13 cellular contexts compared by ENCODE assay signal in the genomic region with DNA sequence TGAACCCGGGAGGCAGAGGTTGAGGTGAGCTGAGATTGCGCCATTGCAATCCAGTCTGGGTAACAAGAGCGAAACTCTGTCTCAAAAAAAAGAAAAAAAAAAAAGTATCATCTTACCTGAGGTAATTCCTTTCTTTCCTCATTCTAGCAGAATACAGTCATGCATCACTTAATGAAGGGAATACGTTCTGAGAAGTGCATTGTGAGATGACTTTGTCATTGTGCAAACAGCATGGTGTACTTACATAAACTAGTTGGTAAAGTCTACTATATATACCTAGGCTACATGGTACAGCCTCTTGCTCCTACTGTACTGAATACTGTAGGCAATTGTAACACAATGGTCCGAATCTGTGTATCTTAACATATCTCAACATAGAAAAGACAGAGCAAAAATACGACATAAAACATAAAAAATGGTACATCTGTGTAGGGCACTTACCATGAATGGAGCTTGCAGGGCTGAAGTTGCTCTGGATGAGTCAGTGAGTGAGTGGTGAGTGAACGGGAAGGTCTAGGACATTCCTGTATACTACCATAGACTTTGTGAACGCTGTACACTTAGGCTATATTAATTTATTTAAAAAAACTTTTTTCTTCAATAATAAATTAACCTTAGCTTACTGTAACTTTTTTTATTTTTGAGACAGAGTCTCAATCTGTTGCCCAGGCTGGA.
"Had no signal": no experiment of that assay in that cellular context is flagged by ENCODE, and none has a peak within 500 bp of the region (broad histone marks: within the 10 kb centered on the region; RNA-seq: fewer than 3 reads in every experiment).

No MANE protein-coding gene starts in this region.

- H3K9me3 ChIP-seq: gastrocnemius medialis, heart right ventricle, lower lobe of right lung, pancreas, thyroid gland, uterus had no signal

- H3K4me3 ChIP-seq: gastrocnemius medialis, heart right ventricle, lower lobe of right lung, pancreas, thyroid gland, uterus had no signal

- H3K36me3 ChIP-seq: gastrocnemius medialis, heart right ventricle, lower lobe of right lung, pancreas, thyroid gland, uterus had no signal

- H3K27me3 ChIP-seq: gastrocnemius medialis, pancreas, thyroid gland, uterus had no signal

- ATAC-seq: gastrocnemius medialis, heart right ventricle, pancreas, WTC11 had no signal

- H3K4me1 ChIP-seq: gastrocnemius medialis, heart right ventricle, lower lobe of right lung, pancreas, thyroid gland, uterus had no signal

- H3K27ac ChIP-seq: gastrocnemius medialis, heart right ventricle, lower lobe of right lung, pancreas, thyroid gland, uterus had no signal

- DNase-seq: activated CD4-positive, alpha-beta T cell treated with anti-CD3 and anti-CD28 coated beads for 48 hours; activated CD8-positive, alpha-beta memory T cell treated with anti-CD3 and anti-CD28 coated beads for 24 hours; activated T-cell treated with anti-CD3 and anti-CD28 coated beads for 4 hours; amygdala; gastrocnemius medialis; heart right ventricle; lower lobe of right lung; midbrain; pancreas; thyroid gland; uterus had no signal

- FAIRE-seq: keratinocyte, pancreas had no signal
